ENCODE assay signal across 22 cellular contexts in genomic region chr7:77587276-77587675, GRCh38.
"Had no signal": no experiment of that assay in that cellular context is flagged by ENCODE, and none has a peak within 500 bp of the region (broad histone marks: within the 10 kb centered on the region; RNA-seq: fewer than 3 reads in every experiment).

No MANE protein-coding gene starts in this region.

- DNase-seq: activated B cell treated with CpG ODN at 0.5 μM for 24 hours; activated CD4-positive, alpha-beta T cell treated with anti-CD3 and anti-CD28 coated beads, Interleukin-2, amount 50 U/mL, for 1 hour; activated CD8-positive, alpha-beta memory T cell treated with anti-CD3 and anti-CD28 coated beads, Interleukin-2, amount 10 ng/mL, durations not matched to agents 7 days and 5 days; activated CD8-positive, alpha-beta T cell treated with anti-CD3 and anti-CD28 coated beads, Interleukin-2, amount 10 ng/mL, durations not matched to agents 7 days and 5 days; activated naive CD8-positive, alpha-beta T cell treated with anti-CD3 and anti-CD28 coated beads, Interleukin-2, amount 50 U/mL, for 24 hours; activated T-cell treated with anti-CD3 and anti-CD28 coated beads, Interleukin-2, amount 50 U/mL, for 48 hours; amygdala; cerebellar nuclear complex; colonic mucosa; effector CD8-positive, alpha-beta T cell; erythroblast; foreskin melanocyte; left cardiac atrium; midbrain; naive thymus-derived CD8-positive, alpha-beta T cell; stimulated activated CD4-positive, alpha-beta T cell treated with anti-CD3 and anti-CD28 coated beads, Interleukin-15, amount 100 ng/mL, for 24 hours; stimulated activated CD4-positive, alpha-beta T cell treated with anti-CD3 and anti-CD28 coated beads, Interleukin-2, amount 100 ng/mL, for 24 hours; stimulated activated naive CD4-positive, alpha-beta T cell had no signal

- H3K36me3 ChIP-seq: breast epithelium had no signal

- FAIRE-seq: keratinocyte had no signal

- ATAC-seq: activated CD8-positive, alpha-beta memory T cell treated with anti-CD3 and anti-CD28 coated beads, Interleukin-2, amount 10 ng/mL, durations not matched to agents 7 days and 5 days; activated CD8-positive, alpha-beta T cell treated with anti-CD3 and anti-CD28 coated beads, Interleukin-2, amount 10 ng/mL, durations not matched to agents 7 days and 5 days; activated naive CD8-positive, alpha-beta T cell treated with anti-CD3 and anti-CD28 coated beads, Interleukin-2, amount 50 U/mL, for 24 hours; left cardiac atrium; naive thymus-derived CD8-positive, alpha-beta T cell had no signal

- H3K27ac ChIP-seq: breast epithelium, colonic mucosa, right atrium auricular region, tibial nerve had no signal

- H3K4me3 ChIP-seq: breast epithelium, colonic mucosa, right atrium auricular region, tibial nerve had no signal

- H3K27me3 ChIP-seq: breast epithelium, colonic mucosa, right atrium auricular region, tibial nerve had no signal

- H3K4me1 ChIP-seq: breast epithelium, colonic mucosa, right atrium auricular region had no signal

- H3K9me3 ChIP-seq: breast epithelium, colonic mucosa, right atrium auricular region, tibial nerve had no signal
